In the genomic region with DNA sequence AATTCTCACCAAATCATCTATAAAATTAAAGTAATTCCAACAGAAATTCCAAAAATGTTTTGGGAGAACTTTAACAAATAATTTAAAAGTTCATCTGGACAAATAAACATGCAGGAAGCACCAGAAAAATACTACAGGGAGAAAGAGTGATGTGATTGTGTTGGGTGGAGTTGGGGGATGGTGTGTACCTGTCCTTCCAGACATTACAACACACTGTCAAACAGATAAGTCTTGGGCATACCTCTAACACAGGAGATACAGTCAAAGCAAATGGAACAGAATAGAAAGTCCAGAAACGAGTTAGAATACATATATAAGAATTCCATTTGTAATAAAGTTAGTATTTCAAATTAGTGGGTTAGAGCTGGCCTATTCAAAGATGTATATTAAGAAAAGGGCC, we compare ENCODE assay signal across 2 cellular contexts.
TF ChIP-seq lines count a peak whose summit lies in the region.

No MANE protein-coding gene starts in this region.

TF ChIP-seq in SK-N-SH, 30 proteins besides CTCF, POLR2A, EP300 and RAD21 (continued from another document):
- TF ChIP-seq MAX (IDR thresholded peaks at IDR 0.05; ENCODE audit: low read depth) (no peak), USF1 (IDR thresholded peaks at IDR 0.05; ENCODE audit: borderline replicate concordance, low read depth) (no peak), TAF1 (IDR thresholded peaks at IDR 0.05; ENCODE audit: borderline replicate concordance, low read depth, low read length) (no peak), GATA2 (CRISPR knock-in tag; IDR thresholded peaks at IDR 0.05) (no peak), ZBTB33 (IDR thresholded peaks at IDR 0.05; ENCODE audit: borderline replicate concordance, low read depth) (no peak), NRF1 (IDR thresholded peaks at IDR 0.05; ENCODE audit: low read depth, low read length) (no peak), TEAD4 (IDR thresholded peaks at IDR 0.05; ENCODE audit: borderline replicate concordance, insufficient read depth) (no peak)

TF ChIP-seq in SK-N-SH treated with all-trans-retinoic acid at 6 μM for 48 hours, 23 proteins besides CTCF, POLR2A, EP300 and RAD21 (continued from another document):
- TF ChIP-seq PPARA (CRISPR knock-in tag; IDR thresholded peaks at IDR 0.05; ENCODE audit: borderline replicate concordance) = no peak
- no peak for TF ChIP-seq RARB (CRISPR knock-in tag; IDR thresholded peaks at IDR 0.05)
- TF ChIP-seq ARNTL (CRISPR knock-in tag; IDR thresholded peaks at IDR 0.05; ENCODE audit: borderline replicate concordance, low read depth) = no peak
- TF ChIP-seq SNAI2 (CRISPR knock-in tag; IDR thresholded peaks at IDR 0.05) = no peak
- no peak for TF ChIP-seq TOX (CRISPR knock-in tag; IDR thresholded peaks at IDR 0.05; ENCODE audit: borderline replicate concordance)
- no peak for TF ChIP-seq CREB5 (CRISPR knock-in tag; IDR thresholded peaks at IDR 0.05; ENCODE audit: low read depth)
- no peak for TF ChIP-seq CSRNP3 (CRISPR knock-in tag; IDR thresholded peaks at IDR 0.05)
- TF ChIP-seq ZNF565 (CRISPR knock-in tag; conservative IDR thresholded peaks at IDR 0.05; ENCODE audit: low read depth) = no peak
- TF ChIP-seq ZNF70 (CRISPR knock-in tag; IDR thresholded peaks at IDR 0.05) = no peak
- no peak for TF ChIP-seq BACH2 (CRISPR knock-in tag; IDR thresholded peaks at IDR 0.05; ENCODE audit: borderline replicate concordance)
- TF ChIP-seq ESRRG (CRISPR knock-in tag; IDR thresholded peaks at IDR 0.05) = no peak
- TF ChIP-seq ZFP30 (CRISPR knock-in tag; IDR thresholded peaks at IDR 0.05) = no peak
